8 cellular contexts compared by ENCODE assay signal in genomic region chr1:183989078-183989577, GRCh38. TPM values are rescaled to one million over a fixed set of nuclear protein-coding genes. Genes with fewer than 3 reads are reported as not detected.
DNase-seq lines count a peak whose midpoint lies in the region; ATAC-seq, FAIRE-seq and TF ChIP-seq lines count a peak whose summit lies in the region.

No MANE protein-coding gene starts in this region.

- peaks cover 7 to 68% of the 10 kb centered on the region in 2 experiments for H3K4me1 ChIP-seq in K562 (replicated peaks in 1 of 2; ENCODE audit: control insufficient read depth in 2 of 2, insufficient read depth in 2 of 2, low read length in 2 of 2)
- peaks cover 3% of the 10 kb centered on the region in 2 donors for H3K4me1 ChIP-seq in neuronal stem cell (ENCODE audit: control insufficient read depth in 2 of 2, insufficient read depth in 1 of 2, low read depth in 1 of 2, low read length in 2 of 2)

- peak; percentile 55 for DNase-seq in GM06990 (ENCODE audit: extremely low read depth, insufficient read length)
- DNase-seq in K562 (ENCODE audit: extremely low read depth in 1 of 4, low spot score in 3 of 4) = peak; percentile 58 to 91 (median 71)
- DNase-seq in neuronal stem cell (ENCODE audit: low spot score) = no peak
- no peak for DNase-seq in NCI-H510A treated with DMSO at 0.1 percent for 48 hours (lab: John Stamatoyannopoulos, UW)
- no peak for DNase-seq in foreskin melanocyte
- no peak for DNase-seq in NAMALWA (ENCODE audit: low spot score)

- H3K4me2 ChIP-seq in K562 (ENCODE audit: insufficient read depth, low read length) (peak overlapping the region; percentile 68), neuronal stem cell (ENCODE audit: insufficient read depth, low read length, poor library complexity, severe bottlenecking) (no peak overlapping the region)

- H3K14ac ChIP-seq in neuronal stem cell (ENCODE audit: low read length) = no peak overlapping the region

- H4K8ac ChIP-seq in neuronal stem cell (ENCODE audit: low read depth, low read length) = no peak overlapping the region

- H2BK15ac ChIP-seq in neuronal stem cell (ENCODE audit: low read length) = no peak overlapping the region

- no peaks in the 10 kb centered on the region for H3K36me3 ChIP-seq in GM06990 (ENCODE audit: control insufficient read depth, insufficient read depth, low read length)
- no peaks in the 10 kb centered on the region for H3K36me3 ChIP-seq in K562 (ENCODE audit: control insufficient read depth, insufficient read depth, low read length)
- no peaks in the 10 kb centered on the region for H3K36me3 ChIP-seq in neuronal stem cell (replicated peaks in 1 of 2; ENCODE audit: control insufficient read depth in 2 of 2, insufficient read depth in 2 of 2, low read length in 2 of 2)

- H3K9me1 ChIP-seq in K562 (ENCODE audit: control insufficient read depth, insufficient read depth, low read length) = no peaks in the 10 kb centered on the region

- H3K9me3 ChIP-seq in K562 (replicated peaks; ENCODE audit: control insufficient read depth, insufficient read depth, low read depth, low read length) (no peaks in the 10 kb centered on the region), neuronal stem cell (replicated peaks in 1 of 2; ENCODE audit: control insufficient read depth in 2 of 2, insufficient read depth in 1 of 2, low read depth in 1 of 2, low read length in 2 of 2) (no peaks in the 10 kb centered on the region)

- peak overlapping the region; percentile 1 for H3K18ac ChIP-seq in neuronal stem cell (ENCODE audit: low read length)

- no peaks in the 10 kb centered on the region for H3K79me1 ChIP-seq in neuronal stem cell (ENCODE audit: low read depth, low read length)

- no peak overlapping the region for H2AK5ac ChIP-seq in neuronal stem cell (ENCODE audit: low read depth, low read length)

- intact Hi-C loops in K562 (cut with micrococcal nuclease) = loop anchor here (1.0 kb wide), 1 partner anchor 42 kb away; no protein-coding TSS in a partner anchor

- in situ Hi-C loops in K562 (cut with MboI) = no loop called here

- 9% methylated on average over 4 of the region's 4 CpGs for WGBS in K562 (ENCODE audit: insufficient coverage, low coverage, missing lambda C conversion rate)
- WGBS in neuronal stem cell (ENCODE audit: extremely low coverage in 2 of 2, insufficient read length in 2 of 2, insufficient replicate concordance in 1 of 2), 2 donors = no CpG with 5 or more reads among the region's 4 CpGs

- CTCF ChIA-PET in K562 (lab: Yijun Ruan, JAX; ENCODE audit: low intra/inter-chr PET ratio) = no interaction called here

- POLR2A ChIA-PET in K562 (lab: Yijun Ruan, JAX) = interaction anchor here (0.5 to 1.5 kb wide), 4 partner anchors 13 to 694 kb away, joined by 3 to 4 read pairs (median 3); no protein-coding TSS in a partner anchor

- FAIRE-seq in K562 (lab: Jason Lieb, UNC) = peak; percentile 85

- TF ChIP-seq CTCF in GM06990 (IDR thresholded peaks at IDR 0.05; ENCODE audit: insufficient read depth, low read length, poor library complexity, severe bottlenecking) = no peak
- TF ChIP-seq CTCF in K562 (IDR thresholded peaks at IDR 0.05 in 2 of 3, conservative IDR thresholded peaks at IDR 0.05 in 1 of 3; ENCODE audit: insufficient read depth in 2 of 3, low read depth in 1 of 3, low read length in 3 of 3) = no peak

- no peak overlapping the region for H2BK120ac ChIP-seq in neuronal stem cell (ENCODE audit: low read depth, low read length)

- TF ChIP-seq RAD21 in K562 (CRISPR knock-in tag; conservative IDR thresholded peaks at IDR 0.05 in 1 of 2, IDR thresholded peaks at IDR 0.05 in 1 of 2) = peak in 1 of 2 experiments; percentile 34; a peak in 2 of 4 replicates

- TF ChIP-seq POLR2A in K562 (conservative IDR thresholded peaks at IDR 0.05) = no peak

- H3K9ac ChIP-seq in K562 (ENCODE audit: insufficient read depth in 1 of 2, low read depth in 2 of 2, low read length in 2 of 2) (peak overlapping the region; percentile 48 to 80; a peak in 3 of 4 replicates), neuronal stem cell (ENCODE audit: low read depth, low read length, poor library complexity) (no peak overlapping the region)

- no peak overlapping the region for H3K4ac ChIP-seq in neuronal stem cell (ENCODE audit: low read length)

- no peak overlapping the region for H3K23ac ChIP-seq in neuronal stem cell (ENCODE audit: low read depth, low read length, poor library complexity)

- ATAC-seq in GM21390 (IDR thresholded peaks at IDR 0.05; ENCODE audit: unreplicated experiment) (peak; percentile 89), HG03575 (IDR thresholded peaks at IDR 0.05; ENCODE audit: extremely low read depth, insufficient number of reproducible peaks, low FRiP score, unreplicated experiment) (peak; percentile 83), K562 (peak; percentile 83)

- no peak overlapping the region for H3K4me3 ChIP-seq in GM06990 (replicated peaks; ENCODE audit: low read depth, low read length)
- no peak overlapping the region for H3K4me3 ChIP-seq in K562
- no peak overlapping the region for H3K4me3 ChIP-seq in neuronal stem cell (ENCODE audit: low read length in 2 of 2)

- H3K79me2 ChIP-seq in K562 (ENCODE audit: control insufficient read depth, insufficient read depth, low read length) = peaks cover 2% of the 10 kb centered on the region; the same call in 1 of the 3 replicates

- H3K27me3 ChIP-seq in GM06990 (replicated peaks; ENCODE audit: control insufficient read depth, insufficient read depth, low read length) = peaks cover 1% of the 10 kb centered on the region
- no peaks in the 10 kb centered on the region for H3K27me3 ChIP-seq in K562 (ENCODE audit: control insufficient read depth in 2 of 2, insufficient read depth in 2 of 2, low read length in 2 of 2)
- no peaks in the 10 kb centered on the region for H3K27me3 ChIP-seq in neuronal stem cell (ENCODE audit: control insufficient read depth in 3 of 3, insufficient read depth in 3 of 3, low read depth in 1 of 3, low read length in 3 of 3)

- H4K20me1 ChIP-seq in K562 (replicated peaks; ENCODE audit: control insufficient read depth, insufficient read depth, low read length) = no peaks in the 10 kb centered on the region

- no TSS peak for BruUV-seq in K562 (replicated peaks; lab: Mats Ljungman, UMichigan)

- TF ChIP-seq EP300 in K562 (IDR thresholded peaks at IDR 0.05; ENCODE audit: low read length) = peak; percentile 77

- H2AFZ ChIP-seq in K562 (ENCODE audit: low read depth, low read length) (peak overlapping the region; percentile 77), neuronal stem cell (ENCODE audit: low read length) (no peak overlapping the region)

- no peak overlapping the region for H2BK12ac ChIP-seq in neuronal stem cell (ENCODE audit: low read length)

- H3K27ac ChIP-seq in K562 (ENCODE audit: extremely low read depth, low read depth, low read length) = peak overlapping the region; percentile 67; the same call in 2 of the 3 replicates
- no peak overlapping the region for H3K27ac ChIP-seq in neuronal stem cell (replicated peaks; ENCODE audit: low read length)

- H2BK5ac ChIP-seq in neuronal stem cell (ENCODE audit: low read length) = no peak overlapping the region

- H4K91ac ChIP-seq in neuronal stem cell (ENCODE audit: low read depth, low read length, poor library complexity) = no peak overlapping the region

TF ChIP-seq in K562, 482 proteins besides CTCF, POLR2A, EP300 and RAD21 (continues in another document):
- no peak for TF ChIP-seq CBX8 (IDR thresholded peaks at IDR 0.05; ENCODE audit: borderline replicate concordance, extremely low read depth, low read depth, low read length, poor library complexity, severe bottlenecking)
- no peak for TF ChIP-seq ZNF217 (CRISPR knock-in tag; IDR thresholded peaks at IDR 0.05)
- no peak for TF ChIP-seq ZNF561 (CRISPR knock-in tag; conservative IDR thresholded peaks at IDR 0.05)
- no peak for TF ChIP-seq C11orf30 (IDR thresholded peaks at IDR 0.05; ENCODE audit: low read depth)

RNA-seq across cellular contexts. Expression of gene COLGALT2, which starts 48.4 kb away (rescaled TPM):
- total RNA-seq in K562 (2011; cell fraction: chromatin; rRNA removed; ENCODE audit: low replicate concordance) = 26.9 and 36.6 TPM in 2 replicates
- total RNA-seq in K562 (2011; cell fraction: nucleolus; rRNA removed) = 22.2 TPM in 2 replicates
- 33.3 and 42.1 TPM in 2 replicates for total RNA-seq in K562 (2011; cell fraction: nucleoplasm; rRNA removed)
- 18.8 and 19.1 TPM in 2 replicates for total RNA-seq in K562 (2014; rRNA removed)
- 19.2 and 23.0 TPM in 2 replicates for total RNA-seq in K562 (2014; rRNA removed; fragmentation: Illumina TruSeq; extraction: Trizol)
- total RNA-seq in K562 (2015; rRNA removed; fragmentation: Illumina TruSeq; extraction: Trizol) = 11.3 and 11.6 TPM in 2 replicates
- 23.2 and 29.1 TPM in 2 replicates for total RNA-seq in K562 (2021)
- 7.4 and 9.3 TPM in 2 replicates for polyA plus RNA-seq in K562 (2011; rRNA removed)
- polyA plus RNA-seq in K562 (2011; cell fraction: cytosol; rRNA removed) = 8.1 and 8.2 TPM in 2 replicates
- 36.5 and 59.0 TPM in 2 replicates for polyA plus RNA-seq in K562 (2011; cell fraction: nucleus; rRNA removed)
- polyA plus RNA-seq in K562 (2012) = 16.0 and 73.3 TPM in 2 replicates
- polyA plus RNA-seq in K562 (2014; fragmentation: Illumina TruSeq; extraction: Trizol) = 29.3 and 32.1 TPM in 2 replicates
- 10 to 100 TPM; 12.1 to 22.4 TPM for polyA plus RNA-seq in K562 (2014; fragmentation: Nextera tagmentation; extraction: Ambion mirVana)
- polyA plus RNA-seq in K562 (2014; rRNA removed) = 15.8 and 18.5 TPM in 2 replicates
- polyA minus RNA-seq in K562 (2011; rRNA and poly(A)+ RNA removed) = 9.9 and 12.4 TPM in 2 replicates
- polyA minus RNA-seq in K562 (2011; cell fraction: cytosol; rRNA and poly(A)+ RNA removed) = 8.8 and 9.0 TPM in 2 replicates
- 21.8 and 22.5 TPM in 2 replicates for polyA minus RNA-seq in K562 (2011; cell fraction: nucleus; rRNA and poly(A)+ RNA removed)
- polyA plus RNA-seq in neuronal stem cell (2013, experiment 1 of 2) = 13.7 TPM
- polyA plus RNA-seq in neuronal stem cell (2013, experiment 2 of 2) = 14.1 TPM

Comparison
In these comparisons a context has a peak if more than half of its experiments do, and no peak if none do; other contexts are left out.
1. DNase-seq: peak in GM06990 (single experiment) and K562 (4 of 4); none in neuronal stem cell (single experiment), NCI-H510A treated with DMSO at 0.1 percent for 48 hours (single experiment), foreskin melanocyte (single experiment) and NAMALWA (single experiment).
2. Peak in every context shown above with its lines, with median percentiles within 50 percentile points of each other: ATAC-seq.